Comparison of ENCODE assay signal across 1 cellular context in the genomic region with DNA sequence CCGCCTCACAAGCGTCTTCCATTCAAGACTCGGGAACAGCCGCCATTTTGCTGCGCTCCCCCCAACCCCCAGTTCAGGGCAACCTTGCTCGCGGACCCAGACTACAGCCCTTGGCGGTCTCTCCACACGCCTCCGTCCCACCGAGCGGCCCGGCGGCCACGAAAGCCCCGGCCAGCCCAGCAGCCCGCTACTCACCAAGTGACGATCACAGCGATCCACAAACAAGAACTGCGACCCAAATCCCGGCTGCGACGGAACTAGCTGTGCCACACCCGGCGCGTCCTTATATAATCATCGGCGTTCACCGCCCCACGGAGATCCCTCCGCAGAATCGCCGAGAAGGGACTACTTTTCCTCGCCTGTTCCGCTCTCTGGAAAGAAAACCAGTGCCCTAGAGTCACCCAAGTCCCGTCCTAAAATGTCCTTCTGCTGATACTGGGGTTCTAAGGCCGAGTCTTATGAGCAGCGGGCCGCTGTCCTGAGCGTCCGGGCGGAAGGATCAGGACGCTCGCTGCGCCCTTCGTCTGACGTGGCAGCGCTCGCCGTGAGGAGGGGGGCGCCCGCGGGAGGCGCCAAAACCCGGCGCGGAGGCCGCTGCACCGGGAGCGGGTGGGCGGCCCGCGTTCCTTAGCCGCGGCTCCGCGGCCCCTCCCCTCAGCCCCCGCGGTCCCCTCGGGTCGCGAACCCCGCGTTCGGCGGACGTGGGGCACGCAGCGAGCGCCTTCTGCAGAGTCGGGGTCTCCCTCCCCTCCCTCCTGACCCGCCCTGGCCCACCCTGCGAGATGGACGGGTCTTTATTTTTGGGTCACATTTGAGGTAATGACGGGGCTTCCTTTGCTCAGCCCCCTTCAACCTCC.
A peak's percentile ranks its signal among the peaks of the same experiment; 100 is the strongest.
TF ChIP-seq lines count a peak whose summit lies in the region.

Gene UBC, minus strand, starts transcription at position 259 of the 857 bp plus-strand sequence. CDS start 879 bp downstream, outside the sequence.

TF ChIP-seq in HepG2, 621 proteins besides CTCF, POLR2A, EP300 and RAD21 (continued from another document and continues in another):
- TF ChIP-seq, protein P1, sequence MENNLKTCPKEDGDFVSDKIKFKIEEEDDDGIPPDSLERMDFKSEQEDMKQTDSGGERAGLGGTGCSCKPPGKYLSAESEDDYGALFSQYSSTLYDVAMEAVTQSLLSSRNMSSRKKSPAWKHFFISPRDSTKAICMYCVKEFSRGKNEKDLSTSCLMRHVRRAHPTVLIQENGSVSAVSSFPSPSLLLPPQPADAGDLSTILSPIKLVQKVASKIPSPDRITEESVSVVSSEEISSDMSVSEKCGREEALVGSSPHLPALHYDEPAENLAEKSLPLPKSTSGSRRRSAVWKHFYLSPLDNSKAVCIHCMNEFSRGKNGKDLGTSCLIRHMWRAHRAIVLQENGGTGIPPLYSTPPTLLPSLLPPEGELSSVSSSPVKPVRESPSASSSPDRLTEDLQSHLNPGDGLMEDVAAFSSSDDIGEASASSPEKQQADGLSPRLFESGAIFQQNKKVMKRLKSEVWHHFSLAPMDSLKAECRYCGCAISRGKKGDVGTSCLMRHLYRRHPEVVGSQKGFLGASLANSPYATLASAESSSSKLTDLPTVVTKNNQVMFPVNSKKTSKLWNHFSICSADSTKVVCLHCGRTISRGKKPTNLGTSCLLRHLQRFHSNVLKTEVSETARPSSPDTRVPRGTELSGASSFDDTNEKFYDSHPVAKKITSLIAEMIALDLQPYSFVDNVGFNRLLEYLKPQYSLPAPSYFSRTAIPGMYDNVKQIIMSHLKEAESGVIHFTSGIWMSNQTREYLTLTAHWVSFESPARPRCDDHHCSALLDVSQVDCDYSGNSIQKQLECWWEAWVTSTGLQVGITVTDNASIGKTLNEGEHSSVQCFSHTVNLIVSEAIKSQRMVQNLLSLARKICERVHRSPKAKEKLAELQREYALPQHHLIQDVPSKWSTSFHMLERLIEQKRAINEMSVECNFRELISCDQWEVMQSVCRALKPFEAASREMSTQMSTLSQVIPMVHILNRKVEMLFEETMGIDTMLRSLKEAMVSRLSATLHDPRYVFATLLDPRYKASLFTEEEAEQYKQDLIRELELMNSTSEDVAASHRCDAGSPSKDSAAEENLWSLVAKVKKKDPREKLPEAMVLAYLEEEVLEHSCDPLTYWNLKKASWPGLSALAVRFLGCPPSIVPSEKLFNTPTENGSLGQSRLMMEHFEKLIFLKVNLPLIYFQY (CRISPR knock-in tag; IDR thresholded peaks at IDR 0.05; ENCODE audit: borderline replicate concordance), result peak; percentile 80
- TF ChIP-seq ZNF121 (CRISPR knock-in tag; IDR thresholded peaks at IDR 0.05) (peak; percentile 64), NFATC3 (CRISPR knock-in tag; IDR thresholded peaks at IDR 0.05) (no peak; the same call in 1 of the 2 replicates), KDM6A (CRISPR knock-in tag; IDR thresholded peaks at IDR 0.05; ENCODE audit: low read depth) (0 out of 2 replicates have a peak, but pooled peaks have one; percentile 17), MZF1 (CRISPR knock-in tag; IDR thresholded peaks at IDR 0.05; ENCODE audit: borderline replicate concordance) (no peak), ZNF224 (CRISPR knock-in tag; IDR thresholded peaks at IDR 0.05) (peak; percentile 97; the same call in 1 of the 2 replicates), ZNF337 (CRISPR knock-in tag; IDR thresholded peaks at IDR 0.05; ENCODE audit: borderline replicate concordance, low read depth) (no peak), GTF2F1 (IDR thresholded peaks at IDR 0.05; ENCODE audit: low read length) (peak; percentile 95), PHF21A (CRISPR knock-in tag; IDR thresholded peaks at IDR 0.05) (peak; percentile 68; the same call in 1 of the 2 replicates), SKI (IDR thresholded peaks at IDR 0.05; ENCODE audit: partially characterized antibody) (peak; percentile 77), TBP (CRISPR knock-in tag; IDR thresholded peaks at IDR 0.05) (no peak), ZNF468 (CRISPR knock-in tag; IDR thresholded peaks at IDR 0.05) (no peak), AKAP8 (CRISPR knock-in tag; IDR thresholded peaks at IDR 0.05) (0 out of 2 replicates have a peak, but pooled peaks have one; percentile 69), ELF3 (CRISPR knock-in tag; IDR thresholded peaks at IDR 0.05) (peak; percentile 83), ZNF263 (CRISPR knock-in tag; IDR thresholded peaks at IDR 0.05) (peak; percentile 55), HNRNPH1 (optimal IDR thresholded peaks at IDR 0.05; ENCODE audit: low read depth, low read length) (no peak), KDM5B (CRISPR knock-in tag; IDR thresholded peaks at IDR 0.05; ENCODE audit: borderline replicate concordance) (peak; percentile 89; the same call in 1 of the 2 replicates), KLF16 (CRISPR knock-in tag; IDR thresholded peaks at IDR 0.05) (peak; percentile 40 to 96; a peak in 3 of 4 replicates), CREB1 (IDR thresholded peaks at IDR 0.05) (peak; percentile 96), CREB1 (CRISPR knock-in tag; IDR thresholded peaks at IDR 0.05) (peak; percentile 96), ZNF883 (CRISPR knock-in tag; IDR thresholded peaks at IDR 0.05; ENCODE audit: not compliant biosample characterization) (peak; percentile 58), GFI1 (CRISPR knock-in tag; IDR thresholded peaks at IDR 0.05; ENCODE audit: borderline replicate concordance) (peak; percentile 88; the same call in 1 of the 2 replicates), HCFC1 (IDR thresholded peaks at IDR 0.05; ENCODE audit: low read depth, low read length) (peak; percentile 20; the same call in 1 of the 2 replicates), FOXO1 (CRISPR knock-in tag; IDR thresholded peaks at IDR 0.05) (peak; percentile 22; the same call in 1 of the 2 replicates), SOX5 (CRISPR knock-in tag; IDR thresholded peaks at IDR 0.05; ENCODE audit: borderline replicate concordance) (peak; percentile 52; the same call in 1 of the 2 replicates), TSC22D2 (CRISPR knock-in tag; IDR thresholded peaks at IDR 0.05; ENCODE audit: borderline replicate concordance) (0 out of 2 replicates have a peak, but pooled peaks have one; percentile 50), MEF2D (CRISPR knock-in tag; IDR thresholded peaks at IDR 0.05) (peak; percentile 87), ZNF256 (CRISPR knock-in tag; conservative IDR thresholded peaks at IDR 0.05) (peak; percentile 80; the same call in 1 of the 2 replicates), SP1 (IDR thresholded peaks at IDR 0.05) (peak; percentile 38; the same call in 1 of the 2 replicates), SP1 (CRISPR knock-in tag; IDR thresholded peaks at IDR 0.05) (peak; percentile 78), CBX2 (IDR thresholded peaks at IDR 0.05; ENCODE audit: low read depth, low read length) (no peak), CBX2 (CRISPR knock-in tag; IDR thresholded peaks at IDR 0.05; ENCODE audit: low read depth) (no peak), GPBP1L1 (CRISPR knock-in tag; IDR thresholded peaks at IDR 0.05) (no peak), GTF3A (CRISPR knock-in tag; conservative IDR thresholded peaks at IDR 0.05) (no peak), NR1H2 (CRISPR knock-in tag; IDR thresholded peaks at IDR 0.05; ENCODE audit: borderline replicate concordance, low read depth) (no peak), RFX3 (CRISPR knock-in tag; IDR thresholded peaks at IDR 0.05) (no peak; the same call in 1 of the 2 replicates)
- TF ChIP-seq, protein P2, sequence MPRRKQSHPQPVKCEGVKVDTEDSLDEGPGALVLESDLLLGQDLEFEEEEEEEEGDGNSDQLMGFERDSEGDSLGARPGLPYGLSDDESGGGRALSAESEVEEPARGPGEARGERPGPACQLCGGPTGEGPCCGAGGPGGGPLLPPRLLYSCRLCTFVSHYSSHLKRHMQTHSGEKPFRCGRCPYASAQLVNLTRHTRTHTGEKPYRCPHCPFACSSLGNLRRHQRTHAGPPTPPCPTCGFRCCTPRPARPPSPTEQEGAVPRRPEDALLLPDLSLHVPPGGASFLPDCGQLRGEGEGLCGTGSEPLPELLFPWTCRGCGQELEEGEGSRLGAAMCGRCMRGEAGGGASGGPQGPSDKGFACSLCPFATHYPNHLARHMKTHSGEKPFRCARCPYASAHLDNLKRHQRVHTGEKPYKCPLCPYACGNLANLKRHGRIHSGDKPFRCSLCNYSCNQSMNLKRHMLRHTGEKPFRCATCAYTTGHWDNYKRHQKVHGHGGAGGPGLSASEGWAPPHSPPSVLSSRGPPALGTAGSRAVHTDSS (CRISPR knock-in tag; conservative IDR thresholded peaks at IDR 0.05), result no peak
- TF ChIP-seq, protein P3, sequence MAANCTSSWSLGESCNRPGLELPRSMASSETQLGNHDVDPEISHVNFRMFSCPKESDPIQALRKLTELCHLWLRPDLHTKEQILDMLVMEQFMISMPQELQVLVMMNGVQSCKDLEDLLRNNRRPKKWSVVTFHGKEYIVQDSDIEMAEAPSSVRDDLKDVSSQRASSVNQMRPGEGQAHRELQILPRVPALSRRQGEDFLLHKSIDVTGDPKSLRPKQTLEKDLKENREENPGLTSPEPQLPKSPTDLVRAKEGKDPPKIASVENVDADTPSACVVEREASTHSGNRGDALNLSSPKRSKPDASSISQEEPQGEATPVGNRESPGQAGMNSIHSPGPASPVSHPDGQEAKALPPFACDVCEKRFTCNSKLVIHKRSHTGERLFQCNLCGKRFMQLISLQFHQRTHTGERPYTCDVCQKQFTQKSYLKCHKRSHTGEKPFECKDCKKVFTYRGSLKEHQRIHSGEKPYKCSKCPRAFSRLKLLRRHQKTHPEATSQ (CRISPR knock-in tag; IDR thresholded peaks at IDR 0.05; ENCODE audit: borderline replicate concordance), result no peak
- TF ChIP-seq, protein P4, sequence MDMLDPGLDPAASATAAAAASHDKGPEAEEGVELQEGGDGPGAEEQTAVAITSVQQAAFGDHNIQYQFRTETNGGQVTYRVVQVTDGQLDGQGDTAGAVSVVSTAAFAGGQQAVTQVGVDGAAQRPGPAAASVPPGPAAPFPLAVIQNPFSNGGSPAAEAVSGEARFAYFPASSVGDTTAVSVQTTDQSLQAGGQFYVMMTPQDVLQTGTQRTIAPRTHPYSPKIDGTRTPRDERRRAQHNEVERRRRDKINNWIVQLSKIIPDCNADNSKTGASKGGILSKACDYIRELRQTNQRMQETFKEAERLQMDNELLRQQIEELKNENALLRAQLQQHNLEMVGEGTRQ (IDR thresholded peaks at IDR 0.05; ENCODE audit: low read depth, low read length), result no peak
- TF ChIP-seq, protein P4 (CRISPR knock-in tag; IDR thresholded peaks at IDR 0.05; ENCODE audit: borderline replicate concordance), result peak; percentile 53; the same call in 1 of the 2 replicates
- TF ChIP-seq, protein P5, sequence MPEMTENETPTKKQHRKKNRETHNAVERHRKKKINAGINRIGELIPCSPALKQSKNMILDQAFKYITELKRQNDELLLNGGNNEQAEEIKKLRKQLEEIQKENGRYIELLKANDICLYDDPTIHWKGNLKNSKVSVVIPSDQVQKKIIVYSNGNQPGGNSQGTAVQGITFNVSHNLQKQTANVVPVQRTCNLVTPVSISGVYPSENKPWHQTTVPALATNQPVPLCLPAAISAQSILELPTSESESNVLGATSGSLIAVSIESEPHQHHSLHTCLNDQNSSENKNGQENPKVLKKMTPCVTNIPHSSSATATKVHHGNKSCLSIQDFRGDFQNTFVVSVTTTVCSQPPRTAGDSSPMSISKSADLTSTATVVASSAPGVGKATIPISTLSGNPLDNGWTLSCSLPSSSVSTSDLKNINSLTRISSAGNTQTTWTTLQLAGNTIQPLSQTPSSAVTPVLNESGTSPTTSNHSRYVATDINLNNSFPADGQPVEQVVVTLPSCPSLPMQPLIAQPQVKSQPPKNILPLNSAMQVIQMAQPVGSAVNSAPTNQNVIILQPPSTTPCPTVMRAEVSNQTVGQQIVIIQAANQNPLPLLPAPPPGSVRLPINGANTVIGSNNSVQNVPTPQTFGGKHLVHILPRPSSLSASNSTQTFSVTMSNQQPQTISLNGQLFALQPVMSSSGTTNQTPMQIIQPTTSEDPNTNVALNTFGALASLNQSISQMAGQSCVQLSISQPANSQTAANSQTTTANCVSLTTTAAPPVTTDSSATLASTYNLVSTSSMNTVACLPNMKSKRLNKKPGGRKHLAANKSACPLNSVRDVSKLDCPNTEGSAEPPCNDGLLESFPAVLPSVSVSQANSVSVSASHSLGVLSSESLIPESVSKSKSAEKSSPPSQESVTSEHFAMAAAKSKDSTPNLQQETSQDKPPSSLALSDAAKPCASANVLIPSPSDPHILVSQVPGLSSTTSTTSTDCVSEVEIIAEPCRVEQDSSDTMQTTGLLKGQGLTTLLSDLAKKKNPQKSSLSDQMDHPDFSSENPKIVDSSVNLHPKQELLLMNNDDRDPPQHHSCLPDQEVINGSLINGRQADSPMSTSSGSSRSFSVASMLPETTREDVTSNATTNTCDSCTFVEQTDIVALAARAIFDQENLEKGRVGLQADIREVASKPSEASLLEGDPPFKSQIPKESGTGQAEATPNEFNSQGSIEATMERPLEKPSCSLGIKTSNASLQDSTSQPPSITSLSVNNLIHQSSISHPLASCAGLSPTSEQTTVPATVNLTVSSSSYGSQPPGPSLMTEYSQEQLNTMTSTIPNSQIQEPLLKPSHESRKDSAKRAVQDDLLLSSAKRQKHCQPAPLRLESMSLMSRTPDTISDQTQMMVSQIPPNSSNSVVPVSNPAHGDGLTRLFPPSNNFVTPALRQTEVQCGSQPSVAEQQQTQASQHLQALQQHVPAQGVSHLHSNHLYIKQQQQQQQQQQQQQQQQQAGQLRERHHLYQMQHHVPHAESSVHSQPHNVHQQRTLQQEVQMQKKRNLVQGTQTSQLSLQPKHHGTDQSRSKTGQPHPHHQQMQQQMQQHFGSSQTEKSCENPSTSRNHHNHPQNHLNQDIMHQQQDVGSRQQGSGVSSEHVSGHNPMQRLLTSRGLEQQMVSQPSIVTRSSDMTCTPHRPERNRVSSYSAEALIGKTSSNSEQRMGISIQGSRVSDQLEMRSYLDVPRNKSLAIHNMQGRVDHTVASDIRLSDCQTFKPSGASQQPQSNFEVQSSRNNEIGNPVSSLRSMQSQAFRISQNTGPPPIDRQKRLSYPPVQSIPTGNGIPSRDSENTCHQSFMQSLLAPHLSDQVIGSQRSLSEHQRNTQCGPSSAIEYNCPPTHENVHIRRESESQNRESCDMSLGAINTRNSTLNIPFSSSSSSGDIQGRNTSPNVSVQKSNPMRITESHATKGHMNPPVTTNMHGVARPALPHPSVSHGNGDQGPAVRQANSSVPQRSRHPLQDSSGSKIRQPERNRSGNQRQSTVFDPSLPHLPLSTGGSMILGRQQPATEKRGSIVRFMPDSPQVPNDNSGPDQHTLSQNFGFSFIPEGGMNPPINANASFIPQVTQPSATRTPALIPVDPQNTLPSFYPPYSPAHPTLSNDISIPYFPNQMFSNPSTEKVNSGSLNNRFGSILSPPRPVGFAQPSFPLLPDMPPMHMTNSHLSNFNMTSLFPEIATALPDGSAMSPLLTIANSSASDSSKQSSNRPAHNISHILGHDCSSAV (CRISPR knock-in tag; IDR thresholded peaks at IDR 0.05; ENCODE audit: borderline replicate concordance), result no peak
